ENCODE assay signal across 17 cellular contexts in genomic region chr5:38531518-38531917, GRCh38. TPM values are rescaled to one million over a fixed set of nuclear protein-coding genes. Genes with fewer than 3 reads are reported as not detected.
DNase-seq lines count a peak whose midpoint lies in the region; ATAC-seq, FAIRE-seq and TF ChIP-seq lines count a peak whose summit lies in the region.
"Had no signal": no experiment of that assay in that cellular context is flagged by ENCODE, and none has a peak within 500 bp of the region (broad histone marks: within the 10 kb centered on the region; RNA-seq: fewer than 3 reads in every experiment).

No MANE protein-coding gene starts in this region.

- in situ Hi-C loops in HepG2 (cut with HindIII; ENCODE audit: extremely low pct_ligation_motif_present, low pct_unique_long_range_greater_than_20kb): no loop called here

- intact Hi-C loops in HepG2 (cut with micrococcal nuclease; ENCODE audit: unreplicated experiment) (no loop called here), right lobe of liver (cut with DNase I) (no loop called here)

- H3K36me3 ChIP-seq in HepG2 (replicated peaks in 1 of 2; ENCODE audit: control insufficient read depth in 1 of 2, insufficient read depth in 2 of 2, low read length in 2 of 2) (peaks cover 0 to 5% of the 10 kb centered on the region in 2 experiments; a peak in 1 of 5 replicates), right lobe of liver (peaks cover 0 to 3% (median 1%) of the 10 kb centered on the region in 4 donors)

- ATAC-seq in HepG2: no peak
- no peak for ATAC-seq in right lobe of liver
- no peak for ATAC-seq in GM18502 (IDR thresholded peaks at IDR 0.05; ENCODE audit: poor library complexity, unreplicated experiment)

- H3K4me3 ChIP-seq in HepG2 (replicated peaks in 1 of 3; ENCODE audit: insufficient read depth in 1 of 3, low read depth in 2 of 3, low read length in 3 of 3) (no peak overlapping the region), right lobe of liver (no peak overlapping the region)

- TF ChIP-seq EP300 in HepG2 (IDR thresholded peaks at IDR 0.05; ENCODE audit: low read depth in 2 of 2, low read length in 2 of 2) (no peak), HepG2 (CRISPR knock-in tag; IDR thresholded peaks at IDR 0.05; ENCODE audit: borderline replicate concordance) (no peak)

- peaks cover 78% of the 10 kb centered on the region for H3K4me1 ChIP-seq in HepG2 (ENCODE audit: insufficient read depth, low read length)
- H3K4me1 ChIP-seq in right lobe of liver: no peaks in the 10 kb centered on the region

- BruUV-seq in HepG2 (replicated peaks; lab: Mats Ljungman, UMichigan): no TSS peak

- TF ChIP-seq CTCF in HepG2 (CRISPR knock-in tag; IDR thresholded peaks at IDR 0.05) (no peak), right lobe of liver (IDR thresholded peaks at IDR 0.05) (no peak), nephron (IDR thresholded peaks at IDR 0.05; ENCODE audit: unreplicated experiment in 3 of 3) (no peak)

- peaks cover 29% of the 10 kb centered on the region for H3K4me1 Mint-ChIP-seq in nephron

- H3K9me3 Mint-ChIP-seq in nephron: no peaks in the 10 kb centered on the region

- H3K9me3 ChIP-seq in HepG2 (ENCODE audit: low read length) (peaks cover 8% of the 10 kb centered on the region), right lobe of liver (no peaks in the 10 kb centered on the region)

- no peaks in the 10 kb centered on the region for H3K27me3 Mint-ChIP-seq in nephron (ENCODE audit: low read depth)

- no peak overlapping the region for H3K4me2 ChIP-seq in HepG2 (ENCODE audit: low read depth, low read length)

- no peaks in the 10 kb centered on the region for H4K20me1 ChIP-seq in HepG2 (ENCODE audit: insufficient read depth, low read length)

- CTCF ChIA-PET in HepG2 (lab: Yijun Ruan, JAX; ENCODE audit: low intra/inter-chr PET ratio, low total read pairs): no interaction called here

- H2AFZ ChIP-seq in HepG2 (ENCODE audit: low read length): no peak overlapping the region

- 97% methylated on average over 3 of the region's 3 CpGs for WGBS in HepG2 (ENCODE audit: low lambda C conversion rate)
- WGBS in right lobe of liver (ENCODE audit: insufficient coverage, low coverage, low lambda C conversion rate, missing lambda C conversion rate): 64% methylated on average over 3 of the region's 3 CpGs

- H3K4me3 Mint-ChIP-seq in nephron: no peak overlapping the region
- H3K4me3 Mint-ChIP-seq: IgD-negative memory B cell had no signal

- peaks cover 73% of the 10 kb centered on the region for H3K79me2 ChIP-seq in HepG2 (ENCODE audit: insufficient read depth, low read length)

- H3K27ac ChIP-seq in HepG2 (ENCODE audit: extremely low read length, insufficient read depth, low read length) (peak overlapping the region; percentile 99), right lobe of liver (no peak overlapping the region)
- H3K27ac ChIP-seq: C4-2B had no signal

- peaks cover 27% of the 10 kb centered on the region for H3K36me3 Mint-ChIP-seq in nephron (ENCODE audit: low read depth)
- H3K36me3 Mint-ChIP-seq: IgD-negative memory B cell had no signal

- POLR2A ChIA-PET in HepG2 (lab: Yijun Ruan, JAX): interaction anchor here (1.2 to 5.9 kb wide), 2 partner anchors 14 to 19 kb away, joined by 3 to 59 read pairs; no protein-coding TSS in a partner anchor

- no peak for FAIRE-seq in HepG2 (lab: Jason Lieb, UNC)
- peak; percentile 47 for FAIRE-seq in RCC 7860 (lab: Jason Lieb, UNC)
- FAIRE-seq: G401.6, HTR-8/SVneo had no signal

- DNase-seq in HepG2 (ENCODE audit: low spot score): no peak
- DNase-seq in right lobe of liver: no peak
- no peak for DNase-seq in RCC 7860 (ENCODE audit: low spot score)
- DNase-seq in EL: no peak
- no peak for DNase-seq in NCI-H187 treated with DMSO at 0.1 percent for 48 hours (lab: John Stamatoyannopoulos, UW)
- DNase-seq: DND-41, H9, Karpas-422, NCI-H446 had no signal

- peak overlapping the region in 2 of 3 experiments; percentile 71 to 80 for H3K27ac Mint-ChIP-seq in nephron

- no peak for TF ChIP-seq RAD21 in HepG2 (CRISPR knock-in tag; IDR thresholded peaks at IDR 0.05)

- H3K9ac ChIP-seq in HepG2 (ENCODE audit: insufficient read depth, low read depth, low read length): no peak overlapping the region

- no peaks in the 10 kb centered on the region for H3K27me3 ChIP-seq in HepG2 (ENCODE audit: control insufficient read depth in 1 of 2, insufficient read depth in 2 of 2, low read length in 2 of 2)
- H3K27me3 ChIP-seq in right lobe of liver: no peaks in the 10 kb centered on the region

- TF ChIP-seq POLR2A in HepG2 (IDR thresholded peaks at IDR 0.05; ENCODE audit: insufficient read depth in 1 of 2, low read depth in 2 of 2, low read length in 2 of 2): no peak
- no peak for TF ChIP-seq POLR2A in right lobe of liver (IDR thresholded peaks at IDR 0.05)

TF ChIP-seq in HepG2, 621 proteins besides CTCF, POLR2A, EP300 and RAD21 (continues in another document):
- TF ChIP-seq DBP (CRISPR knock-in tag; IDR thresholded peaks at IDR 0.05; ENCODE audit: not compliant biosample characterization) (no peak), TCF7 (IDR thresholded peaks at IDR 0.05; ENCODE audit: low read depth) (no peak), TRAFD1 (CRISPR knock-in tag; IDR thresholded peaks at IDR 0.05; ENCODE audit: borderline replicate concordance) (no peak)

RNA-seq across cellular contexts. Expression of gene LIFR, which starts 24.9 kb away (rescaled TPM):
- total RNA-seq in HepG2 (2016; rRNA removed; fragmentation: Illumina TruSeq; extraction: Trizol) (20.1 and 25.2 TPM in 2 replicates), right lobe of liver (10 to 100 TPM; 14.3 to 52.1 (median 28.2) TPM)
- total RNA-seq in HepG2 (2016; cell fraction: cytosol; rRNA removed; fragmentation: Illumina TruSeq; extraction: Trizol; ENCODE audit: low read depth): 58.4 and 67.4 TPM in 2 replicates
- 20.0 and 23.0 TPM in 2 replicates for total RNA-seq in HepG2 (2016; cell fraction: insoluble cytoplasmic fraction; rRNA removed; fragmentation: Illumina TruSeq; extraction: Trizol)
- 31.5 and 38.0 TPM in 2 replicates for total RNA-seq in HepG2 (2016; cell fraction: membrane; rRNA removed; fragmentation: Illumina TruSeq; extraction: Trizol)
- total RNA-seq in HepG2 (2016; cell fraction: nucleus; rRNA removed; fragmentation: Illumina TruSeq; extraction: Trizol): 39.8 and 44.4 TPM in 2 replicates
- 5.0 and 6.3 TPM in 2 replicates for polyA plus RNA-seq in HepG2 (2011; rRNA removed)
- 1.9 and 3.2 TPM in 2 replicates for polyA plus RNA-seq in HepG2 (2011; cell fraction: cytosol; rRNA removed)
- 6.5 and 8.0 TPM in 2 replicates for polyA plus RNA-seq in HepG2 (2011; cell fraction: nucleus; rRNA removed)
- 7.6 and 12.3 TPM in 2 replicates for polyA plus RNA-seq in HepG2 (2012)
- polyA plus RNA-seq in HepG2 (2016; cell fraction: cytosol; fragmentation: Illumina TruSeq; extraction: Trizol; ENCODE audit: low read depth): 0.20 and 0.28 TPM in 2 replicates
- polyA plus RNA-seq in HepG2 (2016; cell fraction: insoluble cytoplasmic fraction; fragmentation: Illumina TruSeq; extraction: Trizol; ENCODE audit: low read depth): 6.5 and 7.1 TPM in 2 replicates
- 1.1 TPM in 2 replicates for polyA plus RNA-seq in HepG2 (2016; cell fraction: membrane; fragmentation: Illumina TruSeq; extraction: Trizol; ENCODE audit: low read depth)
- polyA plus RNA-seq in HepG2 (2016; cell fraction: nucleus; fragmentation: Illumina TruSeq; extraction: Trizol; ENCODE audit: insufficient read depth, low read depth): 19.2 and 20.0 TPM in 2 replicates
- 15.0 and 54.2 TPM in 2 replicates for polyA minus RNA-seq in HepG2 (2011; rRNA and poly(A)+ RNA removed; ENCODE audit: low replicate concordance)
- polyA minus RNA-seq in HepG2 (2011; cell fraction: cytosol; rRNA and poly(A)+ RNA removed): 17.8 and 19.0 TPM in 2 replicates
- polyA minus RNA-seq in HepG2 (2011; cell fraction: nucleus; rRNA and poly(A)+ RNA removed): 63.7 and 65.9 TPM in 2 replicates
- total RNA-seq: OCI-LY7; T-helper 1 cell treated with Interleukin-12 subunit alpha and Interleukin-12 subunit beta and Interleukin-4 antibody, amounts not matched to agents 30 ng/mL and 1 ng/mL, for 36 hours had no signal
- polyA plus RNA-seq: IgD-negative memory B cell had no signal
